ENCODE assay signal across 23 cellular contexts in genomic region chr12:124177951-124178316, GRCh38.
DNase-seq lines count a peak whose midpoint lies in the region; ATAC-seq, FAIRE-seq and TF ChIP-seq lines count a peak whose summit lies in the region.
"Had no signal": no experiment of that assay in that cellular context is flagged by ENCODE, and none has a peak within 500 bp of the region (broad histone marks: within the 10 kb centered on the region; RNA-seq: fewer than 3 reads in every experiment).

No MANE protein-coding gene starts in this region.

- DNase-seq in Caco-2: no peak
- no peak for DNase-seq in GM23338 (ENCODE audit: low spot score)
- DNase-seq in type B pancreatic cell (ENCODE audit: extremely low spot score, unreplicated experiment): no peak
- DNase-seq in mucosa of descending colon: no peak
- no peak for DNase-seq in small intestine
- DNase-seq: 8988T; ACHN; BE2C; C1 segment of cervical spinal cord; Calu3; CD4-positive, alpha-beta memory T cell; CD4-positive, CD25-positive, alpha-beta regulatory T cell; CD8-positive, alpha-beta memory T cell; COR-L47; DMS79 treated with DMSO at 0.1 percent for 48 hours; GF-D8 had no signal

- H3K4me2 ChIP-seq in GM23338: 0 out of 2 replicates have a peak overlapping the region, but pooled peaks have one; percentile 52
- H3K4me2 ChIP-seq: BLaER1 had no signal

- H3K27me3 Mint-ChIP-seq in Caco-2 (ENCODE audit: insufficient read depth, unreplicated experiment) (no peaks in the 10 kb centered on the region), GM23338 (ENCODE audit: insufficient read depth, low read depth, poor library complexity) (peaks cover 15% of the 10 kb centered on the region), type B pancreatic cell (no peaks in the 10 kb centered on the region)

- H4K20me1 ChIP-seq in GM23338 (replicated peaks; ENCODE audit: insufficient read depth): no peaks in the 10 kb centered on the region
- H4K20me1 ChIP-seq: BLaER1 had no signal

- H3K36me3 Mint-ChIP-seq in Caco-2 (ENCODE audit: insufficient read depth, unreplicated experiment) (no peaks in the 10 kb centered on the region), GM23338 (ENCODE audit: low read depth) (no peaks in the 10 kb centered on the region; the same call in 2 of the 3 replicates), type B pancreatic cell (peaks cover 3% of the 10 kb centered on the region)
- H3K36me3 Mint-ChIP-seq: CD14-positive monocyte; CD4-positive, alpha-beta memory T cell; CD4-positive, CD25-positive, alpha-beta regulatory T cell; CD8-positive, alpha-beta memory T cell had no signal

- POLR2A ChIA-PET in Caco-2 (lab: Charles Lee): no interaction called here

- H3K27ac ChIP-seq in GM23338 (ENCODE audit: low read depth): no peak overlapping the region
- H3K27ac ChIP-seq in small intestine (ENCODE audit: low read depth in 1 of 2, low read length in 1 of 2): no peak overlapping the region
- H3K27ac ChIP-seq: BLaER1 had no signal

- H3F3A ChIP-seq in GM23338 (replicated peaks; ENCODE audit: low read depth): no peaks in the 10 kb centered on the region

- ATAC-seq in GM23338 (no peak), mucosa of descending colon (no peak)

- H3K27me3 ChIP-seq in Caco-2 (replicated peaks; ENCODE audit: control insufficient read depth, insufficient read depth, low read length) (no peaks in the 10 kb centered on the region), GM23338 (ENCODE audit: insufficient read depth) (no peaks in the 10 kb centered on the region), small intestine (ENCODE audit: control insufficient read depth in 2 of 2, insufficient read depth in 2 of 2, low read length in 2 of 2) (no peaks in the 10 kb centered on the region)
- H3K27me3 ChIP-seq: BE2C, BLaER1 had no signal

- TF ChIP-seq CTCF in Caco-2 (IDR thresholded peaks at IDR 0.05; ENCODE audit: insufficient read depth in 1 of 2, low read depth in 1 of 2, low read length in 1 of 2, severe bottlenecking in 1 of 2, unreplicated experiment in 1 of 2) (no peak), GM23338 (conservative IDR thresholded peaks at IDR 0.05; ENCODE audit: low read depth in 2 of 2) (no peak), type B pancreatic cell (conservative IDR thresholded peaks at IDR 0.05) (no peak), mucosa of descending colon (IDR thresholded peaks at IDR 0.05) (no peak)

- H3K9me3 ChIP-seq in Caco-2: no peaks in the 10 kb centered on the region
- no peaks in the 10 kb centered on the region for H3K9me3 ChIP-seq in mucosa of descending colon
- H3K9me3 ChIP-seq in small intestine (ENCODE audit: control insufficient read depth, low read depth): no peaks in the 10 kb centered on the region
- H3K9me3 ChIP-seq: BE2C, BLaER1 had no signal

- FAIRE-seq in small intestine (lab: Jason Lieb, UNC): no peak
- FAIRE-seq: A204.1, D721Med, G401.6, GM12891, GM19239 had no signal

- H3K4me1 ChIP-seq in Caco-2 (peaks cover 24% of the 10 kb centered on the region), GM23338 (ENCODE audit: insufficient read depth) (peaks cover 10% of the 10 kb centered on the region; the same call in 1 of the 2 replicates), mucosa of descending colon (ENCODE audit: low read depth) (no peaks in the 10 kb centered on the region), small intestine (ENCODE audit: control insufficient read depth in 2 of 2, insufficient read depth in 1 of 2, low read depth in 1 of 2, low read length in 1 of 2) (no peaks in the 10 kb centered on the region)

- H3K36me3 ChIP-seq in Caco-2 (ENCODE audit: control insufficient read depth, insufficient read depth, low read length) (no peaks in the 10 kb centered on the region), GM23338 (ENCODE audit: insufficient read depth) (no peaks in the 10 kb centered on the region), mucosa of descending colon (ENCODE audit: low read depth) (no peaks in the 10 kb centered on the region), small intestine (ENCODE audit: control insufficient read depth in 2 of 2, insufficient read depth in 2 of 2, low read length in 2 of 2) (no peaks in the 10 kb centered on the region)
- H3K36me3 ChIP-seq: BE2C, BLaER1 had no signal

- H3K9me2 ChIP-seq in GM23338 (ENCODE audit: insufficient read depth): no peaks in the 10 kb centered on the region

- no peaks in the 10 kb centered on the region for H3K79me2 ChIP-seq in GM23338 (replicated peaks; ENCODE audit: insufficient read depth)

- peaks cover 19% of the 10 kb centered on the region for H3K4me1 Mint-ChIP-seq in Caco-2 (ENCODE audit: low read depth, unreplicated experiment)
- peaks cover 15% of the 10 kb centered on the region for H3K4me1 Mint-ChIP-seq in GM23338
- peaks cover 41% of the 10 kb centered on the region for H3K4me1 Mint-ChIP-seq in type B pancreatic cell (ENCODE audit: unreplicated experiment)
- H3K4me1 Mint-ChIP-seq: CD4-positive, alpha-beta memory T cell; CD4-positive, CD25-positive, alpha-beta regulatory T cell had no signal

- 92 to 97% (median 95%) methylated on average over 5 of the region's 5 CpGs for WGBS in small intestine, 3 donors

- intact Hi-C loops in Caco-2 (cut with micrococcal nuclease; ENCODE audit: unreplicated experiment): no loop called here
- intact Hi-C loops in mucosa of descending colon (cut with DNase I, micrococcal nuclease): no loop called here

- peak overlapping the region; percentile 45 for H3K4me3 Mint-ChIP-seq in Caco-2 (ENCODE audit: unreplicated experiment)
- H3K4me3 Mint-ChIP-seq in GM23338: no peak overlapping the region
- no peak overlapping the region for H3K4me3 Mint-ChIP-seq in type B pancreatic cell
- H3K4me3 Mint-ChIP-seq: CD14-positive monocyte; CD4-positive, alpha-beta memory T cell; CD4-positive, CD25-positive, alpha-beta regulatory T cell; CD8-positive, alpha-beta memory T cell had no signal

- H3K9me3 Mint-ChIP-seq in Caco-2 (ENCODE audit: unreplicated experiment): no peaks in the 10 kb centered on the region
- no peaks in the 10 kb centered on the region; the same call in 2 of the 3 replicates for H3K9me3 Mint-ChIP-seq in GM23338
- H3K9me3 Mint-ChIP-seq in type B pancreatic cell: peaks cover 6% of the 10 kb centered on the region
- H3K9me3 Mint-ChIP-seq: CD4-positive, alpha-beta memory T cell; CD8-positive, alpha-beta memory T cell had no signal

- H3K4me3 ChIP-seq in Caco-2 (ENCODE audit: low read depth, low read length) (no peak overlapping the region), GM23338 (no peak overlapping the region), mucosa of descending colon (no peak overlapping the region), small intestine (ENCODE audit: low read depth in 1 of 2, low read length in 2 of 2) (no peak overlapping the region)
- H3K4me3 ChIP-seq: BLaER1 had no signal

- CTCF ChIA-PET in Caco-2 (lab: Charles Lee): no interaction called here

- H3K27ac Mint-ChIP-seq in Caco-2 (ENCODE audit: unreplicated experiment): peak overlapping the region; percentile 43
- H3K27ac Mint-ChIP-seq in GM23338: no peak overlapping the region
- H3K27ac Mint-ChIP-seq in type B pancreatic cell: peak overlapping the region; percentile 28
- H3K27ac Mint-ChIP-seq: CD14-positive monocyte; CD4-positive, alpha-beta memory T cell; CD4-positive, CD25-positive, alpha-beta regulatory T cell; CD8-positive, alpha-beta memory T cell had no signal

- no TSS peak for BruUV-seq in Caco-2 (replicated peaks; lab: Mats Ljungman, UMichigan)

- no peak overlapping the region for H2AFZ ChIP-seq in GM23338
